8 cellular contexts compared by ENCODE assay signal in genomic region chr6:156963712-156964700, GRCh38.
DNase-seq lines count a peak whose midpoint lies in the region; ATAC-seq and TF ChIP-seq lines count a peak whose summit lies in the region.

No MANE protein-coding gene starts in this region.

- H3K27me3 Mint-ChIP-seq in activated T-cell treated with anti-CD3 and anti-CD28 coated beads, Interleukin-2, amount 50 U/mL, for 4 hours (ENCODE audit: low read depth), result no peaks in the 10 kb centered on the region
- H3K27me3 Mint-ChIP-seq in stimulated activated memory B cell treated with anti-CD40 and anti-IgM and Interleukin-4, amounts not matched to agents 10 μg/mL and 1 μg/mL and 100 μg/mL, for 72 hours, result no peaks in the 10 kb centered on the region

- no peaks in the 10 kb centered on the region for H3K9me2 ChIP-seq in hepatocyte (replicated peaks; ENCODE audit: insufficient read depth)

- peaks cover 100% of the 10 kb centered on the region for H3K79me2 ChIP-seq in hepatocyte

- no peak overlapping the region for H3K4me3 Mint-ChIP-seq in activated T-cell treated with anti-CD3 and anti-CD28 coated beads, Interleukin-2, amount 50 U/mL, for 4 hours
- peak overlapping the region; percentile 34 for H3K4me3 Mint-ChIP-seq in stimulated activated memory B cell treated with anti-CD40 and anti-IgM and Interleukin-4, amounts not matched to agents 10 μg/mL and 1 μg/mL and 100 μg/mL, for 72 hours

- DNase-seq in Ammon's horn (ENCODE audit: low spot score) (peak; percentile 52), hepatocyte (ENCODE audit: low spot score) (peak; percentile 26), NCI-H146 (lab: John Stamatoyannopoulos, UW) (no peak)
- no peak for DNase-seq in activated T-cell treated with anti-CD3 and anti-CD28 coated beads, Interleukin-2, amount 50 U/mL, for 4 hours
- DNase-seq in effector CD4-positive, alpha-beta T cell, result no peak

- H3K4me3 ChIP-seq in hepatocyte, result no peak overlapping the region

- no peaks in the 10 kb centered on the region for H3K27me3 ChIP-seq in hepatocyte

- H2AFZ ChIP-seq in hepatocyte, result no peak overlapping the region

- peaks cover 4% of the 10 kb centered on the region for H3K4me1 ChIP-seq in hepatocyte (ENCODE audit: insufficient read depth)

- H3K4me2 ChIP-seq in hepatocyte, result peak overlapping the region; percentile 59

- TF ChIP-seq CTCF in hepatocyte (IDR thresholded peaks at IDR 0.05; ENCODE audit: poor library complexity), result no peak

- WGBS in hepatocyte (ENCODE audit: low lambda C conversion rate, missing lambda C conversion rate), result 79% methylated on average over 10 of the region's 10 CpGs

- H3K4me1 Mint-ChIP-seq in activated T-cell treated with anti-CD3 and anti-CD28 coated beads, Interleukin-2, amount 50 U/mL, for 4 hours (ENCODE audit: low read depth), result peaks cover 49% of the 10 kb centered on the region
- peaks cover 57% of the 10 kb centered on the region for H3K4me1 Mint-ChIP-seq in stimulated activated memory B cell treated with anti-CD40 and anti-IgM and Interleukin-4, amounts not matched to agents 10 μg/mL and 1 μg/mL and 100 μg/mL, for 72 hours

- no peaks in the 10 kb centered on the region for H3K9me3 ChIP-seq in hepatocyte (ENCODE audit: low read depth)

- H3K9me3 Mint-ChIP-seq in activated T-cell treated with anti-CD3 and anti-CD28 coated beads, Interleukin-2, amount 50 U/mL, for 4 hours, result no peaks in the 10 kb centered on the region
- H3K9me3 Mint-ChIP-seq in stimulated activated memory B cell treated with anti-CD40 and anti-IgM and Interleukin-4, amounts not matched to agents 10 μg/mL and 1 μg/mL and 100 μg/mL, for 72 hours, result no peaks in the 10 kb centered on the region

- no peaks in the 10 kb centered on the region for H3K36me3 ChIP-seq in hepatocyte (replicated peaks; ENCODE audit: insufficient read depth, low read depth)

- ATAC-seq in HG02642 (IDR thresholded peaks at IDR 0.05; ENCODE audit: poor library complexity, unreplicated experiment) (peak; percentile 55), HG03571 (IDR thresholded peaks at IDR 0.05; ENCODE audit: unreplicated experiment) (no peak)
- ATAC-seq in activated T-cell treated with anti-CD3 and anti-CD28 coated beads, Interleukin-2, amount 50 U/mL, for 4 hours, result peak; percentile 92 to 98
- peak; percentile 50 for ATAC-seq in stimulated activated memory B cell treated with anti-CD40 and anti-IgM and Interleukin-4, amounts not matched to agents 10 μg/mL and 1 μg/mL and 100 μg/mL, for 72 hours

- H4K20me1 ChIP-seq in hepatocyte (ENCODE audit: insufficient read depth, poor library complexity, severe bottlenecking), result peaks cover 36% of the 10 kb centered on the region

- H3K27ac Mint-ChIP-seq in stimulated activated memory B cell treated with anti-CD40 and anti-IgM and Interleukin-4, amounts not matched to agents 10 μg/mL and 1 μg/mL and 100 μg/mL, for 72 hours, result no peak overlapping the region

- peak overlapping the region; percentile 26 for H3K27ac ChIP-seq in hepatocyte

- H3K36me3 Mint-ChIP-seq in activated T-cell treated with anti-CD3 and anti-CD28 coated beads, Interleukin-2, amount 50 U/mL, for 4 hours (ENCODE audit: insufficient read depth), result peaks cover 2% of the 10 kb centered on the region
- peaks cover 6% of the 10 kb centered on the region for H3K36me3 Mint-ChIP-seq in stimulated activated memory B cell treated with anti-CD40 and anti-IgM and Interleukin-4, amounts not matched to agents 10 μg/mL and 1 μg/mL and 100 μg/mL, for 72 hours

Comparison
In these comparisons a context has a peak if more than half of its experiments do, and no peak if none do; other contexts are left out.
1. DNase-seq: peak in Ammon's horn (single experiment) and hepatocyte (single experiment); none in activated T-cell treated with anti-CD3 and anti-CD28 coated beads, Interleukin-2, amount 50 U/mL, for 4 hours (single experiment), NCI-H146 (single experiment) and effector CD4-positive, alpha-beta T cell (single experiment).